ENCODE assay signal across 19 cellular contexts in the genomic region with DNA sequence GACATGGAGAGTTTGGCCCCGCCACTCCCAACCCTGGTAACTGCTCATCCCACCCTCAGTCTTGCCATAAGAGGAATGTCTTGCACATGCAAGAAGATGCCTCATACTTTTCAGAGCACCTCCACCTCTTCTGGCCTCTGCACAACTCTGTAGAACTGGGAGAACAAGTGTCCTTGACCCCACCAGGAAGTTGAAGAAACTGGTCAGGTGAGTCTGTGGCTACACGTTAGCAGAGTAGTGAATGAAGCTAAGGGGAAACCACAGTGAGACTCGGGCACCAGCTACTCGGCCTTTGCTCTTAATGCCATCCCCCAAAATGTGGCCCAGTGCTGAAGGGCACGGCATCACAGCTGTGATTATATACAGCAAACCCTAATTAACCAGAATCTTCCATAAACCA.
DNase-seq lines count a peak whose midpoint lies in the region; ATAC-seq and TF ChIP-seq lines count a peak whose summit lies in the region.
"Had no signal": no experiment of that assay in that cellular context is flagged by ENCODE, and none has a peak within 500 bp of the region (broad histone marks: within the 10 kb centered on the region; RNA-seq: fewer than 3 reads in every experiment).

No MANE protein-coding gene starts in this region.

- intact Hi-C loops in breast epithelium (cut with DNase I; ENCODE audit: low total_unique reads) (no loop called here), mammary epithelial cell (cut with micrococcal nuclease) (no loop called here), mucosa of descending colon (cut with DNase I, micrococcal nuclease) (no loop called here)

- H3K9ac ChIP-seq in mammary epithelial cell (ENCODE audit: insufficient read depth, low read length) = no peak overlapping the region

- no peak for TF ChIP-seq POLR2A in breast epithelium (IDR thresholded peaks at IDR 0.05)

- H2AFZ ChIP-seq in mammary epithelial cell (ENCODE audit: low read depth, low read length) = no peak overlapping the region

- no peaks in the 10 kb centered on the region for H3K9me3 ChIP-seq in breast epithelium
- H3K9me3 ChIP-seq in mammary epithelial cell (replicated peaks; ENCODE audit: insufficient read depth, low read length) = no peaks in the 10 kb centered on the region
- H3K9me3 ChIP-seq in mucosa of descending colon = no peaks in the 10 kb centered on the region
- H3K9me3 ChIP-seq: upper lobe of left lung had no signal

- BruUV-seq in mammary epithelial cell (replicated peaks; lab: Mats Ljungman, UMichigan) = no TSS peak

- no peak for ATAC-seq in activated T-helper 17 cell treated with anti-CD3 and anti-CD28 coated beads, Interleukin-2, amount 50 U/mL, for 72 hours (replicated peaks)
- peak; percentile 71 for ATAC-seq in mucosa of descending colon
- ATAC-seq: K562, SK-N-SH treated with all-trans-retinoic acid at 6 μM for 48 hours had no signal

- TF ChIP-seq CTCF in breast epithelium (IDR thresholded peaks at IDR 0.05) (no peak), mammary epithelial cell (conservative IDR thresholded peaks at IDR 0.05 in 1 of 2, IDR thresholded peaks at IDR 0.05 in 1 of 2; ENCODE audit: extremely low read depth in 1 of 2, insufficient read depth in 1 of 2, low read depth in 1 of 2, low read length in 2 of 2) (no peak), mucosa of descending colon (IDR thresholded peaks at IDR 0.05) (no peak)

- peaks cover 75% of the 10 kb centered on the region for H3K36me3 Mint-ChIP-seq in activated T-helper 17 cell treated with anti-CD3 and anti-CD28 coated beads, Interleukin-2, amount 50 U/mL, for 72 hours (ENCODE audit: low read depth)

- 79% methylated on average over 5 of the region's 5 CpGs for WGBS in mammary epithelial cell (ENCODE audit: low coverage, missing lambda C conversion rate)

- peak overlapping the region; percentile 38 for H3K27ac Mint-ChIP-seq in activated T-helper 17 cell treated with anti-CD3 and anti-CD28 coated beads, Interleukin-2, amount 50 U/mL, for 72 hours
- H3K27ac Mint-ChIP-seq: activated naive CD8-positive, alpha-beta T cell treated with anti-CD3 and anti-CD28 coated beads, Interleukin-2, amount 10 ng/mL, durations not matched to agents 7 days and 5 days; nephron progenitor cell had no signal

- H3K4me3 Mint-ChIP-seq in activated T-helper 17 cell treated with anti-CD3 and anti-CD28 coated beads, Interleukin-2, amount 50 U/mL, for 72 hours = no peak overlapping the region
- H3K4me3 Mint-ChIP-seq: activated naive CD8-positive, alpha-beta T cell treated with anti-CD3 and anti-CD28 coated beads, Interleukin-2, amount 10 ng/mL, durations not matched to agents 7 days and 5 days; CD8-positive, alpha-beta memory T cell; nephron progenitor cell had no signal

- H3K27me3 Mint-ChIP-seq in activated T-helper 17 cell treated with anti-CD3 and anti-CD28 coated beads, Interleukin-2, amount 50 U/mL, for 72 hours = no peaks in the 10 kb centered on the region
- H3K27me3 Mint-ChIP-seq: activated naive CD8-positive, alpha-beta T cell treated with anti-CD3 and anti-CD28 coated beads, Interleukin-2, amount 10 ng/mL, durations not matched to agents 7 days and 5 days; CD8-positive, alpha-beta memory T cell had no signal

- H3K9me3 Mint-ChIP-seq in activated T-helper 17 cell treated with anti-CD3 and anti-CD28 coated beads, Interleukin-2, amount 50 U/mL, for 72 hours = no peaks in the 10 kb centered on the region
- H3K9me3 Mint-ChIP-seq: CD8-positive, alpha-beta memory T cell; nephron progenitor cell had no signal

- peaks cover 15% of the 10 kb centered on the region for H3K4me1 Mint-ChIP-seq in activated T-helper 17 cell treated with anti-CD3 and anti-CD28 coated beads, Interleukin-2, amount 50 U/mL, for 72 hours

- H3K4me1 ChIP-seq in breast epithelium (peaks cover 0 to 9% of the 10 kb centered on the region in 2 donors), mammary epithelial cell (ENCODE audit: insufficient read depth, low read length) (no peaks in the 10 kb centered on the region), mucosa of descending colon (ENCODE audit: low read depth) (no peaks in the 10 kb centered on the region)

- in situ Hi-C loops in mammary epithelial cell (cut with MboI; ENCODE audit: low sequenced_read_pairs in 2 of 2) = no loop called here

- no peaks in the 10 kb centered on the region for H3K36me3 ChIP-seq in breast epithelium
- no peaks in the 10 kb centered on the region for H3K36me3 ChIP-seq in mammary epithelial cell (ENCODE audit: insufficient read depth, low read length)
- H3K36me3 ChIP-seq in mucosa of descending colon (ENCODE audit: low read depth) = no peaks in the 10 kb centered on the region
- H3K36me3 ChIP-seq: brain microvascular endothelial cell, upper lobe of left lung had no signal

- H3K4me2 ChIP-seq in mammary epithelial cell (ENCODE audit: insufficient read depth, low read depth, low read length) = no peak overlapping the region

- DNase-seq in breast epithelium (ENCODE audit: low spot score in 2 of 2) = no peak
- no peak for DNase-seq in mammary epithelial cell
- DNase-seq in mucosa of descending colon = no peak
- no peak for DNase-seq in SHP77 treated with DMSO at 0.1 percent for 48 hours (lab: John Stamatoyannopoulos, UW)
- DNase-seq in HuH-7.5 (ENCODE audit: low spot score) = no peak
- DNase-seq in NCI-H187 (lab: John Stamatoyannopoulos, UW) = no peak
- no peak for DNase-seq in SW480 (ENCODE audit: low spot score)
- DNase-seq: activated CD4-positive, alpha-beta T cell treated with anti-CD3 and anti-CD28 coated beads, Interleukin-2, amount 50 U/mL, for 1 hour; activated naive CD8-positive, alpha-beta T cell treated with anti-CD3 and anti-CD28 coated beads, Interleukin-2, amount 10 ng/mL, durations not matched to agents 7 days and 5 days; brain microvascular endothelial cell; CD8-positive, alpha-beta memory T cell; glutamatergic neuron; NCI-H1092 treated with DMSO at 0.1 percent for 48 hours; nephron progenitor cell; stimulated activated naive CD4-positive, alpha-beta T cell treated with Interleukin-2 at 50 U/mL for 16 hours had no signal

- no peaks in the 10 kb centered on the region for H4K20me1 ChIP-seq in mammary epithelial cell (ENCODE audit: insufficient read depth, low read length)

- no peak overlapping the region for H3K4me3 ChIP-seq in breast epithelium
- no peak overlapping the region for H3K4me3 ChIP-seq in mammary epithelial cell (replicated peaks in 1 of 3; ENCODE audit: insufficient read depth in 1 of 3, low read depth in 2 of 3, low read length in 3 of 3)
- no peak overlapping the region for H3K4me3 ChIP-seq in mucosa of descending colon
- H3K4me3 ChIP-seq: K562, upper lobe of left lung had no signal

- H3K79me2 ChIP-seq in mammary epithelial cell (ENCODE audit: insufficient read depth, low read length) = no peaks in the 10 kb centered on the region

- H3K27me3 ChIP-seq in breast epithelium (no peaks in the 10 kb centered on the region), mammary epithelial cell (ENCODE audit: insufficient read depth, low read length) (no peaks in the 10 kb centered on the region)
- H3K27me3 ChIP-seq: brain microvascular endothelial cell, upper lobe of left lung had no signal

- CTCF ChIA-PET in mammary epithelial cell (lab: Charles Lee; ENCODE audit: low non-redundant PET) = interaction anchor here (0.6 kb wide), 1 partner anchor 1688 kb away, joined by 4 read pairs; no protein-coding TSS in a partner anchor

- H3K27ac ChIP-seq in breast epithelium (peak overlapping the region; percentile 33 to 54), mammary epithelial cell (ENCODE audit: insufficient read depth, low read depth, low read length) (no peak overlapping the region)
- H3K27ac ChIP-seq: brain microvascular endothelial cell had no signal

- dilution Hi-C loops in mammary epithelial cell (cut with HindIII; ENCODE audit: low sequenced_read_pairs) = no loop called here
